In genomic region chr19:7629347-7630054, GRCh38 we compare ENCODE assay signal across 8 cellular contexts.
DNase-seq lines count a peak whose midpoint lies in the region; ATAC-seq lines count a peak whose summit lies in the region.

A gene with protein sequence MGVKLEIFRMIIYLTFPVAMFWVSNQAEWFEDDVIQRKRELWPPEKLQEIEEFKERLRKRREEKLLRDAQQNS (plus strand): TSS chr19:7629793. CDS start chr19:7629834, 41 bp downstream.
XAB2 (minus strand) TSS chr19:7629545; CDS start chr19:7629527, 18 bp downstream.

- DNase-seq in AG08396 (ENCODE audit: low spot score) (peak; percentile 100), NCI-H446 treated with DMSO at 0.1 percent for 48 hours (lab: John Stamatoyannopoulos, UW) (peak; percentile 98), cerebellar cortex (ENCODE audit: low spot score) (peak; percentile 99), iris pigment epithelial cell (ENCODE audit: low read depth) (peak; percentile 99)
- peak; percentile 88 for DNase-seq in stimulated activated CD4-positive, alpha-beta T cell treated with anti-CD3 and anti-CD28 coated beads, Interleukin-12 subunit alpha, Interleukin-12 subunit beta, amount 100 ng/mL, for 24 hours (ENCODE audit: low read depth in 2 of 2)

- ATAC-seq in GM19023 (IDR thresholded peaks at IDR 0.05; ENCODE audit: unreplicated experiment) (peak; percentile 84), HG03342 (IDR thresholded peaks at IDR 0.05; ENCODE audit: unreplicated experiment) (peak; percentile 84)
- peak; percentile 99 to 100 for ATAC-seq in activated CD4-positive, CD25-positive, alpha-beta regulatory T cell treated with anti-CD3 and anti-CD28 coated beads, Interleukin-2, amount 50 U/mL, for 24 hours

Comparison
In these comparisons a context has a peak if more than half of its experiments do, and no peak if none do; other contexts are left out.
1. Peak in every context shown above with its lines: DNase-seq and ATAC-seq.